17 cellular contexts compared by ENCODE assay signal in genomic region chr14:51342226-51342625, GRCh38.
DNase-seq lines count a peak whose midpoint lies in the region; ATAC-seq, FAIRE-seq and TF ChIP-seq lines count a peak whose summit lies in the region.
"Had no signal": no experiment of that assay in that cellular context is flagged by ENCODE, and none has a peak within 500 bp of the region (broad histone marks: within the 10 kb centered on the region; RNA-seq: fewer than 3 reads in every experiment).

No MANE protein-coding gene starts in this region.

- peaks cover 11% of the 10 kb centered on the region for H3K36me3 Mint-ChIP-seq in MCF 10A (ENCODE audit: insufficient read depth, unreplicated experiment)
- H3K36me3 Mint-ChIP-seq in activated CD4-positive, alpha-beta memory T cell treated with anti-CD3 and anti-CD28 coated beads for 36 hours: no peaks in the 10 kb centered on the region
- H3K36me3 Mint-ChIP-seq: brain, IgD-negative memory B cell had no signal

- peaks cover 23% of the 10 kb centered on the region for H3K9me3 Mint-ChIP-seq in MCF 10A (ENCODE audit: unreplicated experiment)
- H3K9me3 Mint-ChIP-seq in activated CD4-positive, alpha-beta memory T cell treated with anti-CD3 and anti-CD28 coated beads for 36 hours: peaks cover 2% of the 10 kb centered on the region

- no TSS peak for BruUV-seq in MCF 10A (replicated peaks; lab: Mats Ljungman, UMichigan)

- H3K9me3 ChIP-seq in breast epithelium: no peaks in the 10 kb centered on the region
- H3K9me3 ChIP-seq: thoracic aorta had no signal

- POLR2A ChIA-PET in MCF 10A (lab: Yijun Ruan, JAX): interaction anchor here (0.6 to 2.6 kb wide), 13 partner anchors 9 to 352 kb away, joined by 3 to 9 read pairs (median 5); no protein-coding TSS in a partner anchor
- POLR2A ChIA-PET in activated CD4-positive, alpha-beta memory T cell treated with anti-CD3 and anti-CD28 coated beads for 36 hours (lab: Charles Lee): no interaction called here

- CTCF ChIA-PET in MCF 10A (lab: Yijun Ruan, JAX): interaction anchor here (0.6 to 1.6 kb wide), 4 partner anchors 16 to 357 kb away, joined by 3 read pairs; no protein-coding TSS in a partner anchor
- CTCF ChIA-PET in activated CD4-positive, alpha-beta memory T cell treated with anti-CD3 and anti-CD28 coated beads for 36 hours (lab: Charles Lee): no interaction called here

- TF ChIP-seq CTCF in MCF 10A (IDR thresholded peaks at IDR 0.05; ENCODE audit: unreplicated experiment) (no peak), breast epithelium (IDR thresholded peaks at IDR 0.05) (no peak)

- no peak overlapping the region for H3K4me3 Mint-ChIP-seq in MCF 10A (ENCODE audit: unreplicated experiment)
- no peak overlapping the region for H3K4me3 Mint-ChIP-seq in activated CD4-positive, alpha-beta memory T cell treated with anti-CD3 and anti-CD28 coated beads for 36 hours
- H3K4me3 Mint-ChIP-seq: brain, IgD-negative memory B cell, immature natural killer cell had no signal

- H3K27ac ChIP-seq in breast epithelium (no peak overlapping the region), epithelial cell of prostate (peak overlapping the region; percentile 93)
- H3K27ac ChIP-seq: thoracic aorta had no signal

- no peaks in the 10 kb centered on the region for H3K27me3 ChIP-seq in breast epithelium

- peak overlapping the region; percentile 74 for H3K27ac Mint-ChIP-seq in MCF 10A (ENCODE audit: low read depth, unreplicated experiment)
- no peak overlapping the region for H3K27ac Mint-ChIP-seq in activated CD4-positive, alpha-beta memory T cell treated with anti-CD3 and anti-CD28 coated beads for 36 hours
- H3K27ac Mint-ChIP-seq: brain, IgD-negative memory B cell, immature natural killer cell, progenitor cell of endocrine pancreas had no signal

- no peak overlapping the region for H3K4me3 ChIP-seq in breast epithelium
- H3K4me3 ChIP-seq: thoracic aorta had no signal

- H3K27me3 Mint-ChIP-seq in MCF 10A (ENCODE audit: insufficient read depth, unreplicated experiment): no peaks in the 10 kb centered on the region
- H3K27me3 Mint-ChIP-seq in activated CD4-positive, alpha-beta memory T cell treated with anti-CD3 and anti-CD28 coated beads for 36 hours: no peaks in the 10 kb centered on the region
- H3K27me3 Mint-ChIP-seq: brain, IgD-negative memory B cell, progenitor cell of endocrine pancreas had no signal

- peak; percentile 88 for FAIRE-seq in urothelium cell line (lab: Jason Lieb, UNC)
- FAIRE-seq: GM12892 had no signal

- no peaks in the 10 kb centered on the region for H3K4me1 ChIP-seq in breast epithelium

- intact Hi-C loops in MCF 10A (cut with micrococcal nuclease) (no loop called here), breast epithelium (cut with DNase I; ENCODE audit: low total_unique reads) (no loop called here)
- intact Hi-C loops in activated CD4-positive, alpha-beta memory T cell treated with anti-CD3 and anti-CD28 coated beads for 36 hours (cut with micrococcal nuclease): no loop called here

- no peak for ATAC-seq in GM19023 (IDR thresholded peaks at IDR 0.05; ENCODE audit: unreplicated experiment)
- no peak for ATAC-seq in HG03135 (IDR thresholded peaks at IDR 0.05; ENCODE audit: unreplicated experiment)

- H3K36me3 ChIP-seq in breast epithelium: no peaks in the 10 kb centered on the region
- H3K36me3 ChIP-seq: thoracic aorta had no signal

- DNase-seq in MCF 10A (ENCODE audit: unreplicated experiment) (peak; percentile 76), breast epithelium (ENCODE audit: low spot score in 2 of 2) (no peak), NCI-H774 (lab: John Stamatoyannopoulos, UW) (peak; percentile 42), epithelial cell of prostate (ENCODE audit: low read depth, low spot score) (peak; percentile 98), urothelium cell line (ENCODE audit: low spot score) (peak; percentile 50)
- no peak for DNase-seq in activated CD4-positive, alpha-beta memory T cell treated with anti-CD3 and anti-CD28 coated beads for 36 hours
- DNase-seq: activated naive CD4-positive, alpha-beta T cell treated with Interleukin-2 at 50 U/mL for 16 hours; DND-41; immature natural killer cell; NCI-H187 treated with DMSO at 0.1 percent for 48 hours had no signal

- TF ChIP-seq POLR2A in breast epithelium (IDR thresholded peaks at IDR 0.05): no peak

- H3K4me1 Mint-ChIP-seq in MCF 10A (ENCODE audit: insufficient read depth, unreplicated experiment): peaks cover 13% of the 10 kb centered on the region
- H3K4me1 Mint-ChIP-seq in activated CD4-positive, alpha-beta memory T cell treated with anti-CD3 and anti-CD28 coated beads for 36 hours (ENCODE audit: low read depth): no peaks in the 10 kb centered on the region
- H3K4me1 Mint-ChIP-seq: immature natural killer cell had no signal

Comparison
In these comparisons a context has a peak if more than half of its experiments do, and no peak if none do; other contexts are left out.
1. DNase-seq: peak in MCF 10A (single experiment), NCI-H774 (single experiment), epithelial cell of prostate (single experiment) and urothelium cell line (single experiment); none in breast epithelium (0 of 2) and activated CD4-positive, alpha-beta memory T cell treated with anti-CD3 and anti-CD28 coated beads for 36 hours (single experiment).